ENCODE assay signal across 19 cellular contexts in the genomic region with DNA sequence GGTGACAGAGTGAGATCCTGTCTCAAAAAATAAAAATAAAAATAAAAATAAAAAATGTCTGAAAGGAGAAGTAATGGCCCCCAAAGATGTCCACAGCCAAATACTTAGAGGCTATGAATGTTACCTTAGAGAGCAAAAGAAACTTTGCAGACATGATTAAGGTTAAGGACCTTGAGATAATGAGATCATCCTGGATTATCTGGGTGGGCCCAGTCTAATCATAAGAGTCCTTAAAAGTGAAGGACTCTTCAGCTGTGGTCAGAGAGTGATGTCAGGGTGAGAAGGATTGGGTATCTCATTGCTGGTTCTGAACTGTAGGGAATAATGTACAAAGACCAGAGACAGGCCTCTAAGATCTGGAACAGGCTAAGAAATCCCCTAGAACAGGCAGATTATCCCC.
"Had no signal": no experiment of that assay in that cellular context is flagged by ENCODE, and none has a peak within 500 bp of the region (broad histone marks: within the 10 kb centered on the region; RNA-seq: fewer than 3 reads in every experiment).

No MANE protein-coding gene starts in this region.

- DNase-seq: activated CD4-positive, alpha-beta T cell treated with anti-CD3 and anti-CD28 coated beads for 4 hours; activated CD4-positive, alpha-beta T cell treated with anti-CD3 and anti-CD28 coated beads, Interleukin-2, amount 50 U/mL, for 4 hours; activated CD8-positive, alpha-beta memory T cell treated with anti-CD3 and anti-CD28 coated beads for 24 hours; activated effector memory CD4-positive, alpha-beta T cell treated with Interleukin-2 at 50 U/mL for 16 hours; activated naive CD4-positive, alpha-beta T cell treated with Interleukin-2 at 50 U/mL for 16 hours; aorta; body of pancreas; dermis blood vessel endothelial cell; effector CD4-positive, alpha-beta T cell; foreskin keratinocyte; heart left ventricle; hypothalamus; immature natural killer cell; kidney; left colon; posterior cingulate gyrus; right cardiac atrium; stimulated activated CD4-positive, alpha-beta T cell treated with anti-CD3 and anti-CD28 coated beads, Interleukin-15, amount 100 ng/mL, for 24 hours; stimulated activated naive CD4-positive, alpha-beta T cell had no signal
